Comparison of ENCODE assay signal across 14 cellular contexts in the genomic region with DNA sequence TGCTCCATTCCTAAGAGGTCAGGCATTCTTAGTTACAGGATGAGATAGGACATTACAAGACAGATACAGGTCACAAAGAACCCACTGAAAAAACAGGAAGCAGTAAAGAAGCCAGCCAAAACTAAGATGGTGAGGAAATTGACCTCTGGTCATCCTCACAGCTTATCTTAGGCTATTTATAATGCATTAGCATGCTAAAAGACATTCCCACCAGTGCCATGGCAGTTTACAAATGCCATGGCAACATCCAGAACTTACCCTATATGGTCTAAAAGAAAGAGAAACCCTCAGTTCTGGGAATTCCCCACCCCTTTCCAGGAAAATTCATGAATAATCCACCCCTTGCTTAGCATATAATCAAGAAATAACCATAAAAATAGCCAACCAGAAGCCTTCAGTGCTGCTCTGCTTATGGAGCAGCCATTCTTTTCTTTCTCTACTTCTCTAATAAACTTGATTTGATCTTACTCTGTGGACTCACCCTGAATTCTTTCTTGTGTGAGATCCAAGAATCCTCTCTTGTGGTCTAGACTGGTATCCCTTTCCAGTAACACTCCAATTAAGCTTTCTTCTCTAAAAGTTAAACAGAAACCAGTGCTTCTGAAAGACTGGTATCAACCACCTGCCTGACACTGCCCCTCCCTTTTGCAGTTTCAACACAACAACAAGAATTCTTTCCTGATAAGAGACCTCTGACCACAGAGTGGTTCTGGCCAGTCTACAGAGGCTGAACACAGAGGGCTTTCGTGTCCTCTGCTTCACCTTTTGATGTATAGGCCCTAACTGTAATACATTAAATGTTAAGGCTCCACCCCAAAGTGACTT.
A peak's percentile ranks its signal among the peaks of the same experiment; 100 is the strongest.
DNase-seq lines count a peak whose midpoint lies in the region; ATAC-seq, FAIRE-seq and TF ChIP-seq lines count a peak whose summit lies in the region.
"Had no signal": no experiment of that assay in that cellular context is flagged by ENCODE, and none has a peak within 500 bp of the region (broad histone marks: within the 10 kb centered on the region; RNA-seq: fewer than 3 reads in every experiment).

No MANE protein-coding gene starts in this region.

- peaks cover 12% of the 10 kb centered on the region for H3K4me1 Mint-ChIP-seq in activated T-helper 17 cell treated with anti-CD3 and anti-CD28 coated beads, Interleukin-2, amount 50 U/mL, for 72 hours
- H3K4me1 Mint-ChIP-seq in Calu3 (ENCODE audit: low read depth, unreplicated experiment), result peaks cover 13% of the 10 kb centered on the region

- no peak for TF ChIP-seq CTCF in Calu3 (IDR thresholded peaks at IDR 0.05; ENCODE audit: unreplicated experiment)

- no peak overlapping the region for H3K4me3 Mint-ChIP-seq in activated T-helper 17 cell treated with anti-CD3 and anti-CD28 coated beads, Interleukin-2, amount 50 U/mL, for 72 hours
- H3K4me3 Mint-ChIP-seq in Calu3 (ENCODE audit: low read depth, unreplicated experiment), result no peak overlapping the region

- DNase-seq in GM19239 (ENCODE audit: insufficient read length, low spot score) (no peak), myocyte (ENCODE audit: low read depth) (peak; percentile 31), C1 segment of cervical spinal cord (lab: John Stamatoyannopoulos, UW) (no peak), Calu3 (no peak)
- no peak for DNase-seq in stimulated activated CD4-positive, alpha-beta T cell treated with anti-CD3 and anti-CD28 coated beads, Interleukin-2, amount 100 ng/mL, for 24 hours
- DNase-seq: activated T-cell treated with anti-CD3 and anti-CD28 coated beads, Interleukin-2, amount 50 U/mL, for 1 hour; DMS 273 treated with DMSO at 0.1 percent for 48 hours; left cardiac atrium; NCI-H345; sigmoid colon; stimulated activated naive CD4-positive, alpha-beta T cell had no signal

- peaks cover 3% of the 10 kb centered on the region for H3K9me3 Mint-ChIP-seq in activated T-helper 17 cell treated with anti-CD3 and anti-CD28 coated beads, Interleukin-2, amount 50 U/mL, for 72 hours
- H3K9me3 Mint-ChIP-seq in Calu3 (ENCODE audit: low read depth, unreplicated experiment), result peaks cover 9% of the 10 kb centered on the region

- H3K27ac Mint-ChIP-seq in activated T-helper 17 cell treated with anti-CD3 and anti-CD28 coated beads, Interleukin-2, amount 50 U/mL, for 72 hours, result peak overlapping the region; percentile 84
- no peak overlapping the region for H3K27ac Mint-ChIP-seq in Calu3 (ENCODE audit: unreplicated experiment)

- ATAC-seq in HG02973 (IDR thresholded peaks at IDR 0.05; ENCODE audit: unreplicated experiment) (peak; percentile 48), HG03442 (IDR thresholded peaks at IDR 0.05; ENCODE audit: unreplicated experiment) (no peak)
- ATAC-seq in activated T-helper 17 cell treated with anti-CD3 and anti-CD28 coated beads, Interleukin-2, amount 50 U/mL, for 72 hours (replicated peaks), result peak; percentile 42

- peak; percentile 66 for FAIRE-seq in GM19239 (lab: Jason Lieb, UNC)

- H3K27me3 Mint-ChIP-seq in activated T-helper 17 cell treated with anti-CD3 and anti-CD28 coated beads, Interleukin-2, amount 50 U/mL, for 72 hours, result no peaks in the 10 kb centered on the region
- H3K27me3 Mint-ChIP-seq in Calu3 (ENCODE audit: unreplicated experiment), result no peaks in the 10 kb centered on the region

- intact Hi-C loops in Calu3 (cut with micrococcal nuclease; ENCODE audit: unreplicated experiment), result no loop called here

- no TSS peak for BruUV-seq in Calu3 (replicated peaks; lab: Mats Ljungman, UMichigan)

- CTCF ChIA-PET in Calu3 (lab: Charles Lee), result no interaction called here

- H3K36me3 Mint-ChIP-seq in activated T-helper 17 cell treated with anti-CD3 and anti-CD28 coated beads, Interleukin-2, amount 50 U/mL, for 72 hours (ENCODE audit: low read depth), result no peaks in the 10 kb centered on the region
- H3K36me3 Mint-ChIP-seq in Calu3 (ENCODE audit: insufficient read depth, unreplicated experiment), result no peaks in the 10 kb centered on the region
